In the genomic region with DNA sequence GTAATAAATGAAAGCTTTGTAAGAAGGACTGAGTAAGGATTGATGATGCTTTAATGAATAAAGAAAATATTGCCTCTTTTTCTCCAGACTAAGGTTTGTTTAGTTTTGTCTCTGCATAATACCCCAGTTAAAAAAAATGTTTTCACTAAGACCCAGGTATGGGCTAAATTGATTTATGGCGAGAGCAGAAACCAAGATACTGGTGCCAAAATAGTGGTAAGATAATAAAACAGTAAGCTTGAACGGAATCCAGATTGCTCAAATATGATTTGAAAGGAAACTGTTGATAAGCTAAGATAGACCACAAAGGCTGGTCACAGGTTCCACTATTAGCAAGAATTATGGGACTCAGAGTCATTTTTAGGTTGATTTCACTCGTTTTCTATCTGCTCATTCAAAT, we compare ENCODE assay signal across 33 cellular contexts.
"Had no signal": no experiment of that assay in that cellular context is flagged by ENCODE, and none has a peak within 500 bp of the region (broad histone marks: within the 10 kb centered on the region; RNA-seq: fewer than 3 reads in every experiment).

No MANE protein-coding gene starts in this region.

- FAIRE-seq: bronchial epithelial cell, TTC549 had no signal

- H3K4me3 ChIP-seq: body of pancreas, cardiac muscle cell had no signal

- H3K27ac ChIP-seq: body of pancreas, cardiac muscle cell, WERI-Rb-1 had no signal

- ATAC-seq: activated CD4-positive, alpha-beta T cell treated with anti-CD3 and anti-CD28 coated beads for 36 hours; activated CD4-positive, CD25-positive, alpha-beta regulatory T cell treated with anti-CD3 and anti-CD28 coated beads, Interleukin-2, amount 50 U/mL, for 24 hours; activated CD8-positive, alpha-beta memory T cell treated with anti-CD3 and anti-CD28 coated beads, Interleukin-2, amount 10 ng/mL, durations not matched to agents 7 days and 5 days; activated CD8-positive, alpha-beta T cell treated with anti-CD3 and anti-CD28 coated beads, Interleukin-2, amount 10 ng/mL, durations not matched to agents 7 days and 5 days; activated naive CD8-positive, alpha-beta T cell treated with anti-CD3 and anti-CD28 coated beads, Interleukin-2, amount 50 U/mL, for 24 hours; body of pancreas; WTC11 had no signal

- H3K4me1 ChIP-seq: body of pancreas had no signal

- H3K27me3 ChIP-seq: body of pancreas, cardiac muscle cell had no signal

- H3K9me3 ChIP-seq: body of pancreas had no signal

- H3K36me3 ChIP-seq: cardiac muscle cell, WERI-Rb-1 had no signal

- DNase-seq: activated CD4-positive, alpha-beta memory T cell treated with anti-CD3 and anti-CD28 coated beads, Interleukin-2, amount 10 ng/mL, durations not matched to agents 7 days and 5 days; activated CD4-positive, alpha-beta T cell treated with anti-CD3 and anti-CD28 coated beads for 1 hour; activated CD4-positive, alpha-beta T cell treated with anti-CD3 and anti-CD28 coated beads for 36 hours; activated CD4-positive, alpha-beta T cell treated with anti-CD3 and anti-CD28 coated beads for 48 hours; activated CD4-positive, alpha-beta T cell treated with anti-CD3 and anti-CD28 coated beads, Interleukin-2, amount 10 ng/mL, durations not matched to agents 7 days and 5 days; activated CD4-positive, alpha-beta T cell treated with anti-CD3 and anti-CD28 coated beads, Interleukin-2, amount 50 U/mL, for 48 hours; activated CD4-positive, CD25-positive, alpha-beta regulatory T cell; activated CD8-positive, alpha-beta memory T cell treated with anti-CD3 and anti-CD28 coated beads for 24 hours; activated CD8-positive, alpha-beta memory T cell treated with anti-CD3 and anti-CD28 coated beads, Interleukin-2, amount 10 ng/mL, durations not matched to agents 7 days and 5 days; activated CD8-positive, alpha-beta memory T cell treated with anti-CD3 and anti-CD28 coated beads, Interleukin-2, amount 50 U/mL, for 48 hours; activated CD8-positive, alpha-beta T cell treated with anti-CD3 and anti-CD28 coated beads, Interleukin-2, amount 10 ng/mL, durations not matched to agents 7 days and 5 days; activated effector memory CD4-positive, alpha-beta T cell treated with Interleukin-2 at 50 U/mL for 16 hours; activated gamma-delta T cell; activated naive CD4-positive, alpha-beta T cell treated with anti-CD3 and anti-CD28 coated beads, Interleukin-2, amount 10 ng/mL, durations not matched to agents 7 days and 5 days; activated naive CD4-positive, alpha-beta T cell treated with Interleukin-2 at 50 U/mL for 16 hours; activated naive CD8-positive, alpha-beta T cell treated with anti-CD3 and anti-CD28 coated beads, Interleukin-2, amount 10 ng/mL, durations not matched to agents 7 days and 5 days; activated naive CD8-positive, alpha-beta T cell treated with anti-CD3 and anti-CD28 coated beads, Interleukin-2, amount 50 U/mL, for 24 hours; activated T-cell treated with anti-CD3 and anti-CD28 coated beads, Interleukin-2, amount 50 U/mL, for 24 hours; activated T-cell treated with anti-CD3 and anti-CD28 coated beads, Interleukin-2, amount 50 U/mL, for 48 hours; amygdala; aorta; body of pancreas; caudate nucleus; cerebellar nuclear complex; T-helper 1 cell; T-helper 2 cell; T-helper 9 cell; WERI-Rb-1 had no signal
